1 cellular context compared by ENCODE assay signal in the genomic region with DNA sequence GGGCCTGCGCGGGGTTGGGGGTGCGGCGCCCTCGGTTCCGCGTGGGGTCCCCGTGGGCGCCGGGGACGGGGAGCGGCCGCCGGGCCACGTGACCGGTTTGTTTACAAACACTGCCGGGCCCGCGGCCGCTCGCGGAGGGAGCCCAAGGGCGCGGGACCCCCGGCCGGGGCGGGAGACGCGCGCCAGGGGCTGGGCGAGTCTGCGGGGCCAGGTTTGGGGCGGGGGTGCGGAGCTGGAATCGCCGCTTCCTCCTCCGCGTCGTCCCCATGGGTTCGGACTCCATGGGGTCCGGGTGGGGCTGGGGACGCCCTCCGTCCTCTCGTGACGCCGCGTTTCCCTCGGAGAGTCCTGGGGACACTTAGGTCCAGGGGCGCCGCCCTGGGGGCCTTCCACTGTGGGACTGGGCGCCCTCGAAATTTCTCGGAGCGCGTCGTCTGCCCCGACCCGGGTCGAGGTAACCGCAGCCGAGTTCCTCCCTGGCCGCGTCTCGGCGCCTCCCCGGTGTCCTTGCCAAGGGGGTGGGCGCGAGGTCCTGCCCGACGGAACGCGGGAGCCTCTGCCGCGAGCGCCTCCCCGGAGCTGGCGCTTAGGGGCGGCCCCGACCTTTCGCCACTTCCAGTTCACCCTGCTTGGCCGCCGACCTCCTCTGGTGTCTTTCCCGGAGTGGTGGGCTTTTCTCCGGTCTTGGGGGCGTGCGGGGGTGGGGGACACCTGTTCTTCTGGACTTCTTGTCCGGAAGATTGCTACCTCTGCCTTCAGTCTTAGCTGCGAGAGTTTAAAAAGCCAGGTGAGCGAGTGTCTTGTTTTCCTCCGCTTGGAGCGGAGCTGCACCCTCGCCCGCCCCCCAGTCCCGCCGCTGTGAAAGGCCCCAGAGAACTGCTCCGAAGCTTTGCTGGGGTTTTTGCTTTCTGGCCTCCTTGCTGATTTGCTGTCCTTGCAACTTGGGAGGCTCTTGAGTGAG.
TF ChIP-seq lines count a peak whose summit lies in the region.

No MANE protein-coding gene starts in this region.

TF ChIP-seq in HepG2, 621 proteins besides CTCF, POLR2A, EP300 and RAD21 (continued from another document and continues in another):
- TF ChIP-seq, protein P1, sequence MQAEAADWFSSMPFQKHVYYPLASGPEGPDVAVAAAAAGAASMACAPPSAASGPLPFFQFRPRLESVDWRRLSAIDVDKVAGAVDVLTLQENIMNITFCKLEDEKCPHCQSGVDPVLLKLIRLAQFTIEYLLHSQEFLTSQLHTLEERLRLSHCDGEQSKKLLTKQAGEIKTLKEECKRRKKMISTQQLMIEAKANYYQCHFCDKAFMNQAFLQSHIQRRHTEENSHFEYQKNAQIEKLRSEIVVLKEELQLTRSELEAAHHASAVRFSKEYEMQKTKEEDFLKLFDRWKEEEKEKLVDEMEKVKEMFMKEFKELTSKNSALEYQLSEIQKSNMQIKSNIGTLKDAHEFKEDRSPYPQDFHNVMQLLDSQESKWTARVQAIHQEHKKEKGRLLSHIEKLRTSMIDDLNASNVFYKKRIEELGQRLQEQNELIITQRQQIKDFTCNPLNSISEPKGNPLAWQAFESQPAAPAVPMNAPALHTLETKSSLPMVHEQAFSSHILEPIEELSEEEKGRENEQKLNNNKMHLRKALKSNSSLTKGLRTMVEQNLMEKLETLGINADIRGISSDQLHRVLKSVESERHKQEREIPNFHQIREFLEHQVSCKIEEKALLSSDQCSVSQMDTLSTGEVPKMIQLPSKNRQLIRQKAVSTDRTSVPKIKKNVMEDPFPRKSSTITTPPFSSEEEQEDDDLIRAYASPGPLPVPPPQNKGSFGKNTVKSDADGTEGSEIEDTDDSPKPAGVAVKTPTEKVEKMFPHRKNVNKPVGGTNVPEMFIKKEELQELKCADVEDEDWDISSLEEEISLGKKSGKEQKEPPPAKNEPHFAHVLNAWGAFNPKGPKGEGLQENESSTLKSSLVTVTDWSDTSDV (CRISPR knock-in tag; IDR thresholded peaks at IDR 0.05) = no peak
- TF ChIP-seq, protein P2, sequence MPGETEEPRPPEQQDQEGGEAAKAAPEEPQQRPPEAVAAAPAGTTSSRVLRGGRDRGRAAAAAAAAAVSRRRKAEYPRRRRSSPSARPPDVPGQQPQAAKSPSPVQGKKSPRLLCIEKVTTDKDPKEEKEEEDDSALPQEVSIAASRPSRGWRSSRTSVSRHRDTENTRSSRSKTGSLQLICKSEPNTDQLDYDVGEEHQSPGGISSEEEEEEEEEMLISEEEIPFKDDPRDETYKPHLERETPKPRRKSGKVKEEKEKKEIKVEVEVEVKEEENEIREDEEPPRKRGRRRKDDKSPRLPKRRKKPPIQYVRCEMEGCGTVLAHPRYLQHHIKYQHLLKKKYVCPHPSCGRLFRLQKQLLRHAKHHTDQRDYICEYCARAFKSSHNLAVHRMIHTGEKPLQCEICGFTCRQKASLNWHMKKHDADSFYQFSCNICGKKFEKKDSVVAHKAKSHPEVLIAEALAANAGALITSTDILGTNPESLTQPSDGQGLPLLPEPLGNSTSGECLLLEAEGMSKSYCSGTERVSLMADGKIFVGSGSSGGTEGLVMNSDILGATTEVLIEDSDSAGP (CRISPR knock-in tag; IDR thresholded peaks at IDR 0.05; ENCODE audit: borderline replicate concordance) = peak; percentile 72
- TF ChIP-seq RFXAP (CRISPR knock-in tag; IDR thresholded peaks at IDR 0.05; ENCODE audit: borderline replicate concordance) (no peak), ZNF331 (CRISPR knock-in tag; IDR thresholded peaks at IDR 0.05) (no peak), ZFP90 (CRISPR knock-in tag; IDR thresholded peaks at IDR 0.05; ENCODE audit: borderline replicate concordance) (no peak), KDM5A (IDR thresholded peaks at IDR 0.05; ENCODE audit: borderline replicate concordance, low read length) (peak; percentile 3; the same call in 1 of the 2 replicates), ETV5 (CRISPR knock-in tag; IDR thresholded peaks at IDR 0.05; ENCODE audit: borderline replicate concordance) (no peak), PRMT3 (CRISPR knock-in tag; IDR thresholded peaks at IDR 0.05; ENCODE audit: borderline replicate concordance, low read depth) (0 out of 2 replicates have a peak, but pooled peaks have one; percentile 80), ZNF552 (CRISPR knock-in tag; IDR thresholded peaks at IDR 0.05; ENCODE audit: borderline replicate concordance) (0 out of 2 replicates have a peak, but pooled peaks have one; percentile 27), ZNF878 (CRISPR knock-in tag; IDR thresholded peaks at IDR 0.05) (no peak), ZKSCAN8 (CRISPR knock-in tag; IDR thresholded peaks at IDR 0.05; ENCODE audit: borderline replicate concordance) (no peak), GZF1 (CRISPR knock-in tag; IDR thresholded peaks at IDR 0.05) (peak; percentile 48), TGIF2 (CRISPR knock-in tag; IDR thresholded peaks at IDR 0.05) (peak; percentile 79; the same call in 1 of the 2 replicates), ZNF83 (CRISPR knock-in tag; IDR thresholded peaks at IDR 0.05; ENCODE audit: borderline replicate concordance) (peak; percentile 91; the same call in 1 of the 2 replicates), ZNF709 (CRISPR knock-in tag; IDR thresholded peaks at IDR 0.05) (0 out of 2 replicates have a peak, but pooled peaks have one; percentile 22), ZNF670 (CRISPR knock-in tag; IDR thresholded peaks at IDR 0.05; ENCODE audit: borderline replicate concordance) (peak; percentile 69), IRF2 (CRISPR knock-in tag; IDR thresholded peaks at IDR 0.05) (no peak), LCORL (IDR thresholded peaks at IDR 0.05) (no peak), LCORL (CRISPR knock-in tag; IDR thresholded peaks at IDR 0.05) (peak; percentile 71), DPF2 (CRISPR knock-in tag; IDR thresholded peaks at IDR 0.05; ENCODE audit: borderline replicate concordance, low read depth) (no peak), ZNF737 (CRISPR knock-in tag; IDR thresholded peaks at IDR 0.05; ENCODE audit: borderline replicate concordance) (no peak), SETDB1 (CRISPR knock-in tag; IDR thresholded peaks at IDR 0.05; ENCODE audit: borderline replicate concordance) (no peak), ONECUT2 (CRISPR knock-in tag; IDR thresholded peaks at IDR 0.05) (no peak), CC2D1A (CRISPR knock-in tag; IDR thresholded peaks at IDR 0.05) (no peak), ZNF253 (CRISPR knock-in tag; IDR thresholded peaks at IDR 0.05; ENCODE audit: borderline replicate concordance) (no peak; the same call in 1 of the 2 replicates), ZNF556 (CRISPR knock-in tag; IDR thresholded peaks at IDR 0.05; ENCODE audit: borderline replicate concordance) (peak; percentile 45; the same call in 1 of the 2 replicates), NFE2L1 (CRISPR knock-in tag; IDR thresholded peaks at IDR 0.05; ENCODE audit: borderline replicate concordance) (0 out of 2 replicates have a peak, but pooled peaks have one; percentile 19), THYN1 (CRISPR knock-in tag; IDR thresholded peaks at IDR 0.05; ENCODE audit: borderline replicate concordance, low read depth) (no peak), CAMTA2 (CRISPR knock-in tag; IDR thresholded peaks at IDR 0.05; ENCODE audit: borderline replicate concordance) (peak; percentile 80; the same call in 1 of the 2 replicates), ARNT2 (CRISPR knock-in tag; IDR thresholded peaks at IDR 0.05; ENCODE audit: low read depth) (peak; percentile 62), RORA (CRISPR knock-in tag; IDR thresholded peaks at IDR 0.05) (no peak), CREB1 (IDR thresholded peaks at IDR 0.05) (no peak), CREB1 (CRISPR knock-in tag; IDR thresholded peaks at IDR 0.05) (no peak), ZNF446 (CRISPR knock-in tag; IDR thresholded peaks at IDR 0.05) (peak; percentile 18; the same call in 1 of the 2 replicates), ZSCAN31 (CRISPR knock-in tag; IDR thresholded peaks at IDR 0.05; ENCODE audit: low read depth) (0 out of 2 replicates have a peak, but pooled peaks have one; percentile 9)
- TF ChIP-seq, protein P3, sequence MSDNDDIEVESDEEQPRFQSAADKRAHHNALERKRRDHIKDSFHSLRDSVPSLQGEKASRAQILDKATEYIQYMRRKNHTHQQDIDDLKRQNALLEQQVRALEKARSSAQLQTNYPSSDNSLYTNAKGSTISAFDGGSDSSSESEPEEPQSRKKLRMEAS (IDR thresholded peaks at IDR 0.05) = peak; percentile 54; the same call in 1 of the 2 replicates
- TF ChIP-seq, protein P4, sequence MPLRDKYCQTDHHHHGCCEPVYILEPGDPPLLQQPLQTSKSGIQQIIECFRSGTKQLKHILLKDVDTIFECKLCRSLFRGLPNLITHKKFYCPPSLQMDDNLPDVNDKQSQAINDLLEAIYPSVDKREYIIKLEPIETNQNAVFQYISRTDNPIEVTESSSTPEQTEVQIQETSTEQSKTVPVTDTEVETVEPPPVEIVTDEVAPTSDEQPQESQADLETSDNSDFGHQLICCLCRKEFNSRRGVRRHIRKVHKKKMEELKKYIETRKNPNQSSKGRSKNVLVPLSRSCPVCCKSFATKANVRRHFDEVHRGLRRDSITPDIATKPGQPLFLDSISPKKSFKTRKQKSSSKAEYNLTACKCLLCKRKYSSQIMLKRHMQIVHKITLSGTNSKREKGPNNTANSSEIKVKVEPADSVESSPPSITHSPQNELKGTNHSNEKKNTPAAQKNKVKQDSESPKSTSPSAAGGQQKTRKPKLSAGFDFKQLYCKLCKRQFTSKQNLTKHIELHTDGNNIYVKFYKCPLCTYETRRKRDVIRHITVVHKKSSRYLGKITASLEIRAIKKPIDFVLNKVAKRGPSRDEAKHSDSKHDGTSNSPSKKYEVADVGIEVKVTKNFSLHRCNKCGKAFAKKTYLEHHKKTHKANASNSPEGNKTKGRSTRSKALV (CRISPR knock-in tag; IDR thresholded peaks at IDR 0.05) = 0 out of 2 replicates have a peak, but pooled peaks have one; percentile 23
- TF ChIP-seq, protein P5, sequence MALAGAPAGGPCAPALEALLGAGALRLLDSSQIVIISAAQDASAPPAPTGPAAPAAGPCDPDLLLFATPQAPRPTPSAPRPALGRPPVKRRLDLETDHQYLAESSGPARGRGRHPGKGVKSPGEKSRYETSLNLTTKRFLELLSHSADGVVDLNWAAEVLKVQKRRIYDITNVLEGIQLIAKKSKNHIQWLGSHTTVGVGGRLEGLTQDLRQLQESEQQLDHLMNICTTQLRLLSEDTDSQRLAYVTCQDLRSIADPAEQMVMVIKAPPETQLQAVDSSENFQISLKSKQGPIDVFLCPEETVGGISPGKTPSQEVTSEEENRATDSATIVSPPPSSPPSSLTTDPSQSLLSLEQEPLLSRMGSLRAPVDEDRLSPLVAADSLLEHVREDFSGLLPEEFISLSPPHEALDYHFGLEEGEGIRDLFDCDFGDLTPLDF (CRISPR knock-in tag; IDR thresholded peaks at IDR 0.05) = no peak
- TF ChIP-seq, protein P6, sequence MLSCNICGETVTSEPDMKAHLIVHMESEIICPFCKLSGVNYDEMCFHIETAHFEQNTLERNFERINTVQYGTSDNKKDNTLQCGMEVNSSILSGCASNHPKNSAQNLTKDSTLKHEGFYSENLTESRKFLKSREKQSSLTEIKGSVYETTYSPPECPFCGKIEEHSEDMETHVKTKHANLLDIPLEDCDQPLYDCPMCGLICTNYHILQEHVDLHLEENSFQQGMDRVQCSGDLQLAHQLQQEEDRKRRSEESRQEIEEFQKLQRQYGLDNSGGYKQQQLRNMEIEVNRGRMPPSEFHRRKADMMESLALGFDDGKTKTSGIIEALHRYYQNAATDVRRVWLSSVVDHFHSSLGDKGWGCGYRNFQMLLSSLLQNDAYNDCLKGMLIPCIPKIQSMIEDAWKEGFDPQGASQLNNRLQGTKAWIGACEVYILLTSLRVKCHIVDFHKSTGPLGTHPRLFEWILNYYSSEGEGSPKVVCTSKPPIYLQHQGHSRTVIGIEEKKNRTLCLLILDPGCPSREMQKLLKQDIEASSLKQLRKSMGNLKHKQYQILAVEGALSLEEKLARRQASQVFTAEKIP (CRISPR knock-in tag; IDR thresholded peaks at IDR 0.05; ENCODE audit: borderline replicate concordance) = no peak
- TF ChIP-seq, protein P7, sequence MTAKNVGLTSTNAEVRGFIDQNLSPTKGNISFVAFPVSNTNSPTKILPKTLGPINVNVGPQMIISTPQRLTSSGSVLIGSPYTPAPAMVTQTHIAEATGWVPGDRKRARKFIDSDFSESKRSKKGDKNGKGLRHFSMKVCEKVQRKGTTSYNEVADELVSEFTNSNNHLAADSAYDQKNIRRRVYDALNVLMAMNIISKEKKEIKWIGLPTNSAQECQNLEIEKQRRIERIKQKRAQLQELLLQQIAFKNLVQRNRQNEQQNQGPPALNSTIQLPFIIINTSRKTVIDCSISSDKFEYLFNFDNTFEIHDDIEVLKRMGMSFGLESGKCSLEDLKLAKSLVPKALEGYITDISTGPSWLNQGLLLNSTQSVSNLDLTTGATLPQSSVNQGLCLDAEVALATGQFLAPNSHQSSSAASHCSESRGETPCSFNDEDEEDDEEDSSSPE (CRISPR knock-in tag; IDR thresholded peaks at IDR 0.05) = peak; percentile 66
- TF ChIP-seq, protein P8, sequence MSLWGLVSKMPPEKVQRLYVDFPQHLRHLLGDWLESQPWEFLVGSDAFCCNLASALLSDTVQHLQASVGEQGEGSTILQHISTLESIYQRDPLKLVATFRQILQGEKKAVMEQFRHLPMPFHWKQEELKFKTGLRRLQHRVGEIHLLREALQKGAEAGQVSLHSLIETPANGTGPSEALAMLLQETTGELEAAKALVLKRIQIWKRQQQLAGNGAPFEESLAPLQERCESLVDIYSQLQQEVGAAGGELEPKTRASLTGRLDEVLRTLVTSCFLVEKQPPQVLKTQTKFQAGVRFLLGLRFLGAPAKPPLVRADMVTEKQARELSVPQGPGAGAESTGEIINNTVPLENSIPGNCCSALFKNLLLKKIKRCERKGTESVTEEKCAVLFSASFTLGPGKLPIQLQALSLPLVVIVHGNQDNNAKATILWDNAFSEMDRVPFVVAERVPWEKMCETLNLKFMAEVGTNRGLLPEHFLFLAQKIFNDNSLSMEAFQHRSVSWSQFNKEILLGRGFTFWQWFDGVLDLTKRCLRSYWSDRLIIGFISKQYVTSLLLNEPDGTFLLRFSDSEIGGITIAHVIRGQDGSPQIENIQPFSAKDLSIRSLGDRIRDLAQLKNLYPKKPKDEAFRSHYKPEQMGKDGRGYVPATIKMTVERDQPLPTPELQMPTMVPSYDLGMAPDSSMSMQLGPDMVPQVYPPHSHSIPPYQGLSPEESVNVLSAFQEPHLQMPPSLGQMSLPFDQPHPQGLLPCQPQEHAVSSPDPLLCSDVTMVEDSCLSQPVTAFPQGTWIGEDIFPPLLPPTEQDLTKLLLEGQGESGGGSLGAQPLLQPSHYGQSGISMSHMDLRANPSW (CRISPR knock-in tag; IDR thresholded peaks at IDR 0.05; ENCODE audit: borderline replicate concordance) = no peak
- TF ChIP-seq, protein P9, sequence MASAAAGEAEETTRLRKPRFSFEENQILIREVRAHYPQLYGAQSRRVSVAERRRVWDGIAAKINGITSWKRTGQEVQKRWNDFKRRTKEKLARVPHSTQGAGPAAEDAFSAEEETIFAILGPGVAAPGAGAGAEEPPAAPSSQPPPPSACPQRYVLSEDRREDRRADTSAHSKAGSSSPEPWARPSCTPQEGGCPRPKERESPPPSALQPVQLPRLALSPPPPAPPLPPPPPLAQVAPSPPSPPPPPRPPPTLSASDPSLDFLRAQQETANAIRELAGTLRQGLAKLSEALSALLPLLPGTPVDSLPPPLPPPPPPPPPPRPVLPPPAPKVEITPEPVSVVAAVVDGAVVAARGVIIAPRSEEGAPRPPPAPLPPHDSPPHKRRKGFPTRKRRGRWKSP (CRISPR knock-in tag; IDR thresholded peaks at IDR 0.05) = peak; percentile 28; the same call in 1 of the 2 replicates
